In the genomic region with DNA sequence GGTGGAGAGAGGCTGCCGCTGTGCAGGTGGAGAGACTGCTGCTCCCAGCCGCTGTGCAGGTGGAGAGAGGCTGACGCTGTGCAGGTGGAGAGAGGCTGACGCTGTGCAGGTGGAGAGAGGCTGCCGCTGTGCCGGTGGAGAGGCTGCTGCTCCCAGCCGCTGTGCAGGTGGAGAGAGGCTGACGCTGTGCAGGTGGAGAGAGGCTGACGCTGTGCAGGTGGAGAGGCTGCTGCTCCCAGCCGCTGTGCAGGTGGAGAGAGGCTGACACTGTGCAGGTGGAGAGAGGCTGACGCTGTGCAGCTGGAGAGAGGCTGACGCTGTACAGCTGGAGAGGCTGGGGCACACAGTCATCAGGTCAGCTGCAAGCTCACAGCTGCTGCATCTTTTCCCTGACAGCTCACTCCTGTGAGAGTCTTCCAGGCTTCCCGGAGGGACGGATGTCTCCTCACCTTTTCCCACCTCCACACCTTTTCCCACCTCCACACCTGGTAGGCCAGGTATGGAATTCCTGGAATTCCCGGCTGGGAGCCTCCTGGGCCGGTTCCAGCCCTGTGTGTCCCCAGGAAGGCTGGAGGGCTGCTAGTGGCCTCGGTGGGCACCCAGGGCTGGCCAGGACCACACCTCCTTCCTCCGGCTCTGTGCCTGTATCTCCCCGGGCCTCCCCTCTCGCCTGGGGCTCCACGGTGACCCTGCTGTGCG, we compare ENCODE assay signal across 2 cellular contexts.
A peak's percentile ranks its signal among the peaks of the same experiment; 100 is the strongest.
TF ChIP-seq lines count a peak whose summit lies in the region.

No MANE protein-coding gene starts in this region.

TF ChIP-seq in HEK293, 187 proteins besides CTCF, POLR2A, EP300 and RAD21:
- peak; percentile 76 for TF ChIP-seq ZEB2 (tag by site-specific recombination; IDR thresholded peaks at IDR 0.05)
TF ChIP-seq in HEK293: peak in this region for 1; not testable (repeated sequence) for 186.

TF ChIP-seq in HepG2, 621 proteins besides CTCF, POLR2A, EP300 and RAD21:
- peak; percentile 53 for TF ChIP-seq ZEB1 (IDR thresholded peaks at IDR 0.05; ENCODE audit: insufficient replicate concordance, low read depth)
